Comparison of ENCODE assay signal across 18 cellular contexts in the genomic region with DNA sequence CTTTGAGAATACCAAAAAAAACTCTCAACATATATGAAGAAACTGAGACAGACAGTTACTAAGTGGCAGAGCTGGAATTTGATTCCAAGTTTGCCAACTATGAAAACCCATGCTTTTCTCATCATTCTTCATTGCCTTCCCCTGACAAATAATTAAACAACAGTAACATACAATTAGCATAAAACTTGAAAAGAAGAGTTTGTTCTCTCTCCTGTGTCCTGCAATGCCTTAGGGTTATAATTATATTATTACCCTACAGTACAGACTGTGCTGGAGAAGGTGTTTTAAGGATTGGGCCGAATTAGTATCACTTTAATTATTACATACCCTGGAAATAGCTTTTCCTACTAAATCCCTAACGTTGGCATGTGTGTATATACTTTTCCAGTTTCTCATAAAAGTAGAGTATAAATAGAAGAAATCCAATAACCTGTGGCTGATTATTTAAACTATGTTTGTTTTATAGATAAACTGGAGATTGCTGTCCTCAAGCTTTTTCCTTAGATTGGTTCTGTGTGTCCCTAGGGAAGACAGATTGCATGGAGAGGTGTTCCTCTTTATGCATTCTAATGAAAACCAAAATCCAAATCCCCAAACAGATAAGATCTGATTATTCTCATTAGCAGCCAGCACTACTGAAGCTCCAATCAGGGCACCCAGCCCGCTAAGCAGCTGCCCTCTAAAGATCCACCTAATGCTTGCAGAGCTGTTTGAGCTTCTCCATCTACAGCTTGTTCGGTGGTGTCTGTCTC.
DNase-seq lines count a peak whose midpoint lies in the region; ATAC-seq, FAIRE-seq and TF ChIP-seq lines count a peak whose summit lies in the region.
"Had no signal": no experiment of that assay in that cellular context is flagged by ENCODE, and none has a peak within 500 bp of the region (broad histone marks: within the 10 kb centered on the region; RNA-seq: fewer than 3 reads in every experiment).

No MANE protein-coding gene starts in this region.

- ATAC-seq in HG02678 (IDR thresholded peaks at IDR 0.05; ENCODE audit: unreplicated experiment), result no peak
- no peak for ATAC-seq in activated CD8-positive, alpha-beta memory T cell treated with anti-CD3 and anti-CD28 coated beads, Interleukin-2, amount 10 ng/mL, durations not matched to agents 7 days and 5 days
- ATAC-seq: CD8-positive, alpha-beta T cell had no signal

- CTCF ChIA-PET in activated CD8-positive, alpha-beta memory T cell treated with anti-CD3 and anti-CD28 coated beads, Interleukin-2, amount 10 ng/mL, durations not matched to agents 7 days and 5 days (lab: Charles Lee), result interaction anchor here (1.6 kb wide), 2 partner anchors 15 to 20 kb away, joined by 4 to 7 read pairs; no protein-coding TSS in a partner anchor

- in situ Hi-C loops in ACHN (cut with HindIII; ENCODE audit: low pct_ligation_motif_present, low pct_unique_long_range_greater_than_20kb, low sequenced_read_pairs), result no loop called here

- H3K27ac Mint-ChIP-seq in activated CD8-positive, alpha-beta memory T cell treated with anti-CD3 and anti-CD28 coated beads, Interleukin-2, amount 10 ng/mL, durations not matched to agents 7 days and 5 days, result no peak overlapping the region
- H3K27ac Mint-ChIP-seq: CD8-positive, alpha-beta T cell; IgD-negative memory B cell; T-helper 1 cell treated with Interleukin-12 subunit alpha and Interleukin-12 subunit beta and Interleukin-4 antibody, amounts not matched to agents 30 μg/mL and 1 μg/mL, for 36 hours had no signal

- H3K27ac ChIP-seq in 22Rv1 (peak overlapping the region; percentile 43), WERI-Rb-1 (no peak overlapping the region)
- H3K27ac ChIP-seq: HL-60 had no signal

- peaks cover 7% of the 10 kb centered on the region for H3K9me3 ChIP-seq in WERI-Rb-1 (ENCODE audit: severe bottlenecking)

- no peaks in the 10 kb centered on the region for H3K36me3 ChIP-seq in WERI-Rb-1

- H3K27me3 Mint-ChIP-seq in activated CD8-positive, alpha-beta memory T cell treated with anti-CD3 and anti-CD28 coated beads, Interleukin-2, amount 10 ng/mL, durations not matched to agents 7 days and 5 days, result peaks cover 9% of the 10 kb centered on the region
- H3K27me3 Mint-ChIP-seq: IgD-negative memory B cell had no signal

- no peaks in the 10 kb centered on the region for H3K36me3 Mint-ChIP-seq in activated CD8-positive, alpha-beta memory T cell treated with anti-CD3 and anti-CD28 coated beads, Interleukin-2, amount 10 ng/mL, durations not matched to agents 7 days and 5 days
- H3K36me3 Mint-ChIP-seq: CD8-positive, alpha-beta T cell; IgD-negative memory B cell had no signal

- DNase-seq in D721Med (ENCODE audit: insufficient read length, low spot score) (peak; percentile 44), NCI-H2171 treated with DMSO at 0.1 percent for 48 hours (lab: John Stamatoyannopoulos, UW) (peak; percentile 68), WERI-Rb-1 (peak; percentile 47), DMS114 treated with DMSO at 0.1 percent for 48 hours (lab: John Stamatoyannopoulos, UW; ENCODE audit: unreplicated experiment) (no peak), ACHN (no peak)
- no peak for DNase-seq in activated CD8-positive, alpha-beta memory T cell treated with anti-CD3 and anti-CD28 coated beads, Interleukin-2, amount 10 ng/mL, durations not matched to agents 7 days and 5 days
- DNase-seq: CD8-positive, alpha-beta T cell; DMS153; EL; NCI-H1417 treated with DMSO at 0.1 percent for 48 hours; NCI-H1930; Right ventricle myocardium superior had no signal

- no peak overlapping the region for H3K4me3 Mint-ChIP-seq in activated CD8-positive, alpha-beta memory T cell treated with anti-CD3 and anti-CD28 coated beads, Interleukin-2, amount 10 ng/mL, durations not matched to agents 7 days and 5 days
- H3K4me3 Mint-ChIP-seq: CD8-positive, alpha-beta T cell; IgD-negative memory B cell; T-helper 1 cell treated with Interleukin-12 subunit alpha and Interleukin-12 subunit beta and Interleukin-4 antibody, amounts not matched to agents 30 μg/mL and 1 μg/mL, for 36 hours had no signal

- H3K4me1 Mint-ChIP-seq in activated CD8-positive, alpha-beta memory T cell treated with anti-CD3 and anti-CD28 coated beads, Interleukin-2, amount 10 ng/mL, durations not matched to agents 7 days and 5 days, result no peaks in the 10 kb centered on the region
- H3K4me1 Mint-ChIP-seq: IgD-negative memory B cell had no signal

- H3K4me3 ChIP-seq in WERI-Rb-1 (ENCODE audit: low read depth, low read length), result peak overlapping the region; percentile 33; the same call in 1 of the 2 replicates

- FAIRE-seq in D721Med (lab: Jason Lieb, UNC), result peak; percentile 82
- FAIRE-seq: HTR-8/SVneo had no signal

- H3K27me3 ChIP-seq in WERI-Rb-1 (ENCODE audit: insufficient read depth, low read depth, severe bottlenecking), result no peaks in the 10 kb centered on the region

- peaks cover 4% of the 10 kb centered on the region for H3K9me3 Mint-ChIP-seq in activated CD8-positive, alpha-beta memory T cell treated with anti-CD3 and anti-CD28 coated beads, Interleukin-2, amount 10 ng/mL, durations not matched to agents 7 days and 5 days (ENCODE audit: low read depth)

- TF ChIP-seq CTCF in 22Rv1 (IDR thresholded peaks at IDR 0.05), result no peak
- TF ChIP-seq CTCF in D721Med (IDR thresholded peaks at IDR 0.05; ENCODE audit: insufficient read depth, missing control alignments), result no peak
- TF ChIP-seq CTCF in WERI-Rb-1 (IDR thresholded peaks at IDR 0.05; ENCODE audit: low read depth, low read length), result no peak

Comparison
In these comparisons a context has a peak if more than half of its experiments do, and no peak if none do; other contexts are left out.
1. DNase-seq: peak in D721Med (single experiment), NCI-H2171 treated with DMSO at 0.1 percent for 48 hours (single experiment) and WERI-Rb-1 (single experiment); none in DMS114 treated with DMSO at 0.1 percent for 48 hours (single experiment), ACHN (single experiment) and activated CD8-positive, alpha-beta memory T cell treated with anti-CD3 and anti-CD28 coated beads, Interleukin-2, amount 10 ng/mL, durations not matched to agents 7 days and 5 days (single experiment).